8 cellular contexts compared by ENCODE assay signal in the genomic region with DNA sequence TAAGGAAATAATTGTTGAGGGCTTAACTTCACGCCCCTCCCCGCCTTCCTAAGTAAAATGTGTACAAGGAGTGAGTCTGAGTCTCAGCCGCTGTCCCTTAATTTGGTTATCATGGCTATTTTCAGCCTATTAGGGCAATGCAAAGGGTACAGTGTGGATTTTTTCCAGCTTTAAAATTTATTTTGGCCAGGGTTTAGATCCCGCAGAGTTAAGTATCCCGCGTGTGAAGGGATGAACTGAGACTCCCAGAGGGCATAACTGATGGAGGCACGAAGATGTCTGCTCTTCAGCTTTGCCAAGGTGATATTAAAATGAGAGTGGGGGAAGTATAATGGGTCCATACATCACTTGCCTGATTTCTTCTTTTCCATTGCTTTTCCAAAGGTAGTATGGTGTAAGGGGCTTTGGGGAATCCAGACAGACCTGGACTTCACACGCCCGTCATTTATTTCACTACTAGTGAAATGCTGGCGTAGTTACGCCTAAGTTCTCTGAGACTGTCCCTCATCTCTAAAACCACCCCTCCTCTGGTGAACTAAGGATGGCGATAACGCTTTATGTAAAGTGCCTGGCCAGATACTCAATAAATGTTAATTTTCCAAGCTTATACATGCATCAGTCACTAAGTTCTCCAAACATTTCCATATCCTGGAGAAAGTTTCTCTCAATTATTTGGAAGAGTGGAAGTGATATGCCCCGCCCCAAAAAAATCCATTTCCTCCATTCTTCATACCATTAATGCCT. TPM values are rescaled to one million over a fixed set of nuclear protein-coding genes. Genes with fewer than 3 reads are reported as not detected.
DNase-seq lines count a peak whose midpoint lies in the region; ATAC-seq and TF ChIP-seq lines count a peak whose summit lies in the region.

No MANE protein-coding gene starts in this region.

- no peak for TF ChIP-seq POLR2A in adrenal gland (IDR thresholded peaks at IDR 0.05)
- no peak for TF ChIP-seq POLR2A in right lobe of liver (IDR thresholded peaks at IDR 0.05)
- no peak for TF ChIP-seq POLR2A in thyroid gland (IDR thresholded peaks at IDR 0.05)

- intact Hi-C loops in adrenal gland (cut with DNase I) (no loop called here), right lobe of liver (cut with DNase I) (no loop called here), thyroid gland (cut with DNase I) (no loop called here)

- peaks cover 39% of the 10 kb centered on the region for H3K27me3 Mint-ChIP-seq in activated CD8-positive, alpha-beta memory T cell treated with anti-CD3 and anti-CD28 coated beads, Interleukin-2, amount 10 ng/mL, durations not matched to agents 7 days and 5 days

- H3K9me3 Mint-ChIP-seq in activated CD8-positive, alpha-beta memory T cell treated with anti-CD3 and anti-CD28 coated beads, Interleukin-2, amount 10 ng/mL, durations not matched to agents 7 days and 5 days (ENCODE audit: low read depth), result no peaks in the 10 kb centered on the region

- no peaks in the 10 kb centered on the region for H3K27me3 ChIP-seq in adrenal gland
- no peaks in the 10 kb centered on the region for H3K27me3 ChIP-seq in right lobe of liver
- H3K27me3 ChIP-seq in thyroid gland, result no peaks in the 10 kb centered on the region

- H3K4me3 Mint-ChIP-seq in activated CD8-positive, alpha-beta memory T cell treated with anti-CD3 and anti-CD28 coated beads, Interleukin-2, amount 10 ng/mL, durations not matched to agents 7 days and 5 days, result peak overlapping the region; percentile 93

- H3K4me3 ChIP-seq in adrenal gland (peak overlapping the region in 2 of 4 donors; percentile 95 to 99), right lobe of liver (peak overlapping the region; percentile 79 to 97 (median 91)), thyroid gland (replicated peaks in 1 of 3) (peak overlapping the region; percentile 25 to 87 (median 82))

- H3K9me3 ChIP-seq in adrenal gland (replicated peaks in 1 of 3) (no peaks in the 10 kb centered on the region), right lobe of liver (no peaks in the 10 kb centered on the region), thyroid gland (no peaks in the 10 kb centered on the region)

- WGBS in adrenal gland, 4 donors, result 40 to 47% (median 44%) methylated on average over 14 of the region's 14 CpGs
- WGBS in right lobe of liver (ENCODE audit: insufficient coverage, low coverage, low lambda C conversion rate, missing lambda C conversion rate), result 50% methylated on average over 14 of the region's 14 CpGs
- 47 to 50% methylated on average over 14 of the region's 14 CpGs for WGBS in thyroid gland, 2 donors

- H3K4me1 Mint-ChIP-seq in activated CD8-positive, alpha-beta memory T cell treated with anti-CD3 and anti-CD28 coated beads, Interleukin-2, amount 10 ng/mL, durations not matched to agents 7 days and 5 days, result peaks cover 28% of the 10 kb centered on the region

- H3K36me3 Mint-ChIP-seq in activated CD8-positive, alpha-beta memory T cell treated with anti-CD3 and anti-CD28 coated beads, Interleukin-2, amount 10 ng/mL, durations not matched to agents 7 days and 5 days, result no peaks in the 10 kb centered on the region

- CTCF ChIA-PET in activated CD8-positive, alpha-beta memory T cell treated with anti-CD3 and anti-CD28 coated beads, Interleukin-2, amount 10 ng/mL, durations not matched to agents 7 days and 5 days (lab: Charles Lee), result interaction anchor here (0.9 to 1.7 kb wide), 2 partner anchors 9 to 415 kb away, joined by 3 to 4 read pairs; no protein-coding TSS in a partner anchor

- ATAC-seq in activated CD8-positive, alpha-beta memory T cell treated with anti-CD3 and anti-CD28 coated beads, Interleukin-2, amount 10 ng/mL, durations not matched to agents 7 days and 5 days, result no peak
- ATAC-seq in right lobe of liver, result no peak

- H3K36me3 ChIP-seq in adrenal gland (replicated peaks in 1 of 2) (no peaks in the 10 kb centered on the region), right lobe of liver (no peaks in the 10 kb centered on the region), thyroid gland (no peaks in the 10 kb centered on the region)

- peaks cover 6 to 30% of the 10 kb centered on the region in 2 donors for H3K4me1 ChIP-seq in adrenal gland (replicated peaks in 1 of 2)
- peaks cover 0 to 27% (median 5%) of the 10 kb centered on the region in 4 donors for H3K4me1 ChIP-seq in right lobe of liver
- H3K4me1 ChIP-seq in thyroid gland, result peaks cover 0 to 23% of the 10 kb centered on the region in 2 donors

- DNase-seq in activated CD8-positive, alpha-beta memory T cell treated with anti-CD3 and anti-CD28 coated beads, Interleukin-2, amount 10 ng/mL, durations not matched to agents 7 days and 5 days, result no peak
- no peak for DNase-seq in activated CD8-positive, alpha-beta memory T cell treated with anti-CD3 and anti-CD28 coated beads, Interleukin-2, amount 50 U/mL, for 4 hours
- DNase-seq in adrenal gland (no peak), right lobe of liver (no peak), thyroid gland (no peak), middle frontal gyrus (ENCODE audit: extremely low spot score, low spot score) (no peak), GF-D8 (lab: John Stamatoyannopoulos, UW) (no peak), DMS 273 treated with DMSO at 0.1 percent for 48 hours (lab: John Stamatoyannopoulos, UW) (no peak)

- H3K27ac Mint-ChIP-seq in activated CD8-positive, alpha-beta memory T cell treated with anti-CD3 and anti-CD28 coated beads, Interleukin-2, amount 10 ng/mL, durations not matched to agents 7 days and 5 days, result no peak overlapping the region

- TF ChIP-seq CTCF in adrenal gland (IDR thresholded peaks at IDR 0.05), result no peak
- TF ChIP-seq CTCF in right lobe of liver (IDR thresholded peaks at IDR 0.05), result no peak
- TF ChIP-seq CTCF in thyroid gland (IDR thresholded peaks at IDR 0.05), result no peak

- peak overlapping the region in 3 of 5 donors; percentile 65 to 81 (median 69) for H3K27ac ChIP-seq in adrenal gland
- peak overlapping the region; percentile 37 to 75 (median 73) for H3K27ac ChIP-seq in right lobe of liver
- peak overlapping the region in 2 of 3 donors; percentile 74 to 76 for H3K27ac ChIP-seq in thyroid gland

RNA-seq across cellular contexts. Expression of gene FBXO3, which starts 0.9 kb away (rescaled TPM):
- 10 to 100 TPM; 14.9 to 17.0 TPM for total RNA-seq in activated CD8-positive, alpha-beta memory T cell treated with anti-CD3 and anti-CD28 coated beads, Interleukin-2, amount 10 ng/mL, durations not matched to agents 7 days and 5 days
- total RNA-seq in adrenal gland (10 to 100 TPM; 25.0 to 45.4 (median 39.3) TPM), right lobe of liver (10 to 100 TPM; 18.3 to 28.7 (median 20.8) TPM), thyroid gland (10 to 100 TPM; 55.8 to 82.0 (median 57.7) TPM)
- polyA plus RNA-seq in adrenal gland, result 10 to 100 TPM; 20.7 to 54.7 (median 21.6) TPM

RNA-seq across cellular contexts. Expression of gene CD59, which starts 39.0 kb away (rescaled TPM):
- 10 to 100 TPM; 54.1 to 70.5 TPM for total RNA-seq in activated CD8-positive, alpha-beta memory T cell treated with anti-CD3 and anti-CD28 coated beads, Interleukin-2, amount 10 ng/mL, durations not matched to agents 7 days and 5 days
- 100 to 1,000 TPM; 286 to 562 (median 405) TPM for total RNA-seq in adrenal gland
- polyA plus RNA-seq in adrenal gland, result 100 to 1,000 TPM in 2 of 3 donors, 10 to 100 TPM in 1; 59.5 to 465 (median 103) TPM
- total RNA-seq in right lobe of liver, result 100 to 1,000 TPM; 145 to 314 (median 197) TPM
- 100 to 1,000 TPM; 367 to 562 (median 504) TPM for total RNA-seq in thyroid gland
